In the genomic region with DNA sequence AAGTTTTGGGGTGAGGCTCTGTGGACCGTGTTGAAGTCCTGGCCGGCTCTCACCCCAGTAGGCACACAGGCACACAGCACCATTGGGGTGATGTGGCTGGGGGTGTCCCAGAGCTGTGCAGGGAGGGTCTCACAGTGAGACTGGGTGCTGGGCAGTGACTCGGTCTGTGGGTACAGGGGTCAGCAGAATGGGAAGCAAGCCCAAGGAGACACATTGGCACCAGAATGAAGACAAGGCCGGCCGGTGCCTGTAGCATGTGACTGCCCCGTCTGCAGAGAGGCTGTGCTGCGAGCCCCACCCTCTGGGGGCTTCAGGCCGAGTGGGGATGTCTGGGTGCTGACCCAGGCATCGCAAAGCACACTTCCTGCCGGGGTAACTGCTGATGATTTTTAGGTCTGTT, we compare ENCODE assay signal across 1 cellular context.
TF ChIP-seq lines count a peak whose summit lies in the region.

No MANE protein-coding gene starts in this region.

TF ChIP-seq in GM12878, 131 proteins besides CTCF, POLR2A, EP300 and RAD21:
- TF ChIP-seq RCOR1 (conservative IDR thresholded peaks at IDR 0.05; ENCODE audit: low read depth, low read length) (no peak), ZBTB40 (IDR thresholded peaks at IDR 0.05; ENCODE audit: borderline replicate concordance) (no peak), RELA (IDR thresholded peaks at IDR 0.05; ENCODE audit: borderline replicate concordance, partially characterized antibody) (no peak), HCFC1 (IDR thresholded peaks at IDR 0.05; ENCODE audit: low read length) (no peak), HDGF (IDR thresholded peaks at IDR 0.05) (no peak), RBBP5 (conservative IDR thresholded peaks at IDR 0.05) (no peak), SREBF2 (IDR thresholded peaks at IDR 0.05; ENCODE audit: low read length) (no peak), USF2 (IDR thresholded peaks at IDR 0.05; ENCODE audit: borderline replicate concordance, low read depth, low read length) (no peak), ATF2 (IDR thresholded peaks at IDR 0.05; ENCODE audit: low read length) (no peak), RAD51 (IDR thresholded peaks at IDR 0.05) (no peak), SUPT20H (IDR thresholded peaks at IDR 0.05; ENCODE audit: borderline replicate concordance, control insufficient read depth, low read depth, low read length) (no peak), MTA3 (IDR thresholded peaks at IDR 0.05; ENCODE audit: borderline replicate concordance, low read length) (no peak), KDM1A (IDR thresholded peaks at IDR 0.05; ENCODE audit: borderline replicate concordance) (no peak), KLF5 (IDR thresholded peaks at IDR 0.05; ENCODE audit: partially characterized antibody) (no peak), MYC (IDR thresholded peaks at IDR 0.05; ENCODE audit: insufficient read depth, insufficient read length, insufficient replicate concordance, low read length, severe bottlenecking) (no peak)
- TF ChIP-seq, protein P1, sequence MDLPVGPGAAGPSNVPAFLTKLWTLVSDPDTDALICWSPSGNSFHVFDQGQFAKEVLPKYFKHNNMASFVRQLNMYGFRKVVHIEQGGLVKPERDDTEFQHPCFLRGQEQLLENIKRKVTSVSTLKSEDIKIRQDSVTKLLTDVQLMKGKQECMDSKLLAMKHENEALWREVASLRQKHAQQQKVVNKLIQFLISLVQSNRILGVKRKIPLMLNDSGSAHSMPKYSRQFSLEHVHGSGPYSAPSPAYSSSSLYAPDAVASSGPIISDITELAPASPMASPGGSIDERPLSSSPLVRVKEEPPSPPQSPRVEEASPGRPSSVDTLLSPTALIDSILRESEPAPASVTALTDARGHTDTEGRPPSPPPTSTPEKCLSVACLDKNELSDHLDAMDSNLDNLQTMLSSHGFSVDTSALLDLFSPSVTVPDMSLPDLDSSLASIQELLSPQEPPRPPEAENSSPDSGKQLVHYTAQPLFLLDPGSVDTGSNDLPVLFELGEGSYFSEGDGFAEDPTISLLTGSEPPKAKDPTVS (IDR thresholded peaks at IDR 0.05; ENCODE audit: low read depth, low read length): no peak
